Comparison of ENCODE assay signal across 8 cellular contexts in the genomic region with DNA sequence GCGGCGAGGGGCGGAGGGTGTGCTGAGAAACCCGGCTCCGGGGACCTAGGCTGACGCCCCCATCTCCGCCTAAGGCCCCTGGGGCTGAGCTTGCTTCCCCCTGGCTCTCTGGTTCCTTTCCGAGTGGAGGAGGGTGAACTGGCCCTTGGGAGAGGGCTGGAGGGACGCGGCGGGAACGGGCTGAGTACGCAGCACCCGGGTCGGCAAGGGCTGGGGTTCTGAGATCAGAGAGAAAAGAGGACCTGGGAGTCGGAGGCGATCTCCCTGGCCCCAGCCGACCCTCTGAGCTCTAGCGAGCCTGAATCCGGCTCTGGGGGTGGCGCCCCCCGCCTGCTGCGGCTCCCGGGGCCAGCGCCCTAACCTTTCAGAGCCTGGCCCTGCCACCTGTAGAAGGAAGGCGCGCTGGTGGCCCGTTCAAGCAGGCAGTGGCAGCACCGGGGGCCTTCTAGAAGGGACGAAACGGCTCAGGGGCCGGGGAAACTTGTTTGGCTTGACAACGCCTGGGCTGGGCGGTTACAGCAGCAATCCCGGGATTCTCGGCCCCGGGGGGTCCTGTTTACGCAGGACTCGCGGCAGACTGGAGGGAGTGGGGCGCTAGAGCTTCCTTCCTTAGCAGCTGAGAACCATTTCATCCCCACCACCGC.
DNase-seq lines count a peak whose midpoint lies in the region; ATAC-seq and TF ChIP-seq lines count a peak whose summit lies in the region.
"Had no signal": no experiment of that assay in that cellular context is flagged by ENCODE, and none has a peak within 500 bp of the region (broad histone marks: within the 10 kb centered on the region; RNA-seq: fewer than 3 reads in every experiment).

No MANE protein-coding gene starts in this region.

- no peak for TF ChIP-seq CTCF in GM13977 (IDR thresholded peaks at IDR 0.05; ENCODE audit: extremely low read depth, insufficient read depth, missing control alignments)
- TF ChIP-seq CTCF in gastrocnemius medialis (IDR thresholded peaks at IDR 0.05 in 4 of 5, conservative IDR thresholded peaks at IDR 0.05 in 1 of 5) = no peak
- TF ChIP-seq CTCF in ovary (IDR thresholded peaks at IDR 0.05) = no peak

- no peak for TF ChIP-seq POLR2A in gastrocnemius medialis (IDR thresholded peaks at IDR 0.05)
- TF ChIP-seq POLR2A in ovary (IDR thresholded peaks at IDR 0.05) = no peak

- in situ Hi-C loops in GM13977 (cut with MboI; ENCODE audit: low pct_unique_long_range_greater_than_20kb, low sequenced_read_pairs, unreplicated experiment) (loop anchor here (25.0 kb wide), 1 partner anchor 521 kb away; the partner anchor contains the start of gene PDZK1IP1), gastrocnemius medialis (cut with MboI; ENCODE audit: low sequenced_read_pairs in 4 of 4) (loop anchor here (10.0 to 25.0 kb wide), 4 partner anchors 174 to 534 kb away; partner anchors contain the start of genes PDZK1IP1 (in 3 of the 4) and FOXD2 (in 1 of the 4))

- 3 to 5% (median 4%) methylated on average over 41 to 42 of the region's 42 CpGs for WGBS in ovary, 3 donors

- H3K36me3 ChIP-seq in gastrocnemius medialis (no peaks in the 10 kb centered on the region), ovary (no peaks in the 10 kb centered on the region)

- no peak for ATAC-seq in gastrocnemius medialis
- ATAC-seq in HG03039 (IDR thresholded peaks at IDR 0.05; ENCODE audit: unreplicated experiment) = no peak

- DNase-seq in GM13977 (ENCODE audit: low spot score) (peak; percentile 47), NCI-H774 (lab: John Stamatoyannopoulos, UW) (peak; percentile 54), glomerular visceral epithelial cell (ENCODE audit: extremely low spot score) (peak; percentile 11), gastrocnemius medialis (no peak), ovary (no peak)
- no peak for DNase-seq in activated CD8-positive, alpha-beta memory T cell treated with anti-CD3 and anti-CD28 coated beads, Interleukin-2, amount 50 U/mL, for 4 hours

- intact Hi-C loops in gastrocnemius medialis (cut with DNase I; ENCODE audit: low total_unique reads) = no loop called here
- intact Hi-C loops in ovary (cut with DNase I) = no loop called here

- H3K4me3 ChIP-seq in gastrocnemius medialis = peak overlapping the region; percentile 42 to 62 (median 52)
- H3K4me3 ChIP-seq in ovary = no peak overlapping the region
- H3K4me3 ChIP-seq: K562 had no signal

- H3K9me3 ChIP-seq in gastrocnemius medialis (no peaks in the 10 kb centered on the region), ovary (peaks cover 0 to 3% of the 10 kb centered on the region in 2 donors)

- peaks cover 9 to 16% of the 10 kb centered on the region in 2 donors for H3K4me1 ChIP-seq in gastrocnemius medialis
- H3K4me1 ChIP-seq in ovary (ENCODE audit: insufficient read depth) = peaks cover 7% of the 10 kb centered on the region

- TF ChIP-seq EP300 in ovary (IDR thresholded peaks at IDR 0.05) = no peak

- H3K27me3 ChIP-seq in gastrocnemius medialis (peaks cover 52 to 68% (median 61%) of the 10 kb centered on the region in 3 donors), ovary (no peaks in the 10 kb centered on the region)

- H3K27ac ChIP-seq in gastrocnemius medialis (no peak overlapping the region), ovary (no peak overlapping the region)

Comparison
In these comparisons a context has a peak if more than half of its experiments do, and no peak if none do; other contexts are left out.
1. DNase-seq: peak in GM13977 (single experiment), NCI-H774 (single experiment) and glomerular visceral epithelial cell (single experiment); none in gastrocnemius medialis (0 of 2), ovary (0 of 5) and activated CD8-positive, alpha-beta memory T cell treated with anti-CD3 and anti-CD28 coated beads, Interleukin-2, amount 50 U/mL, for 4 hours (single experiment).